13 cellular contexts compared by ENCODE assay signal in the genomic region with DNA sequence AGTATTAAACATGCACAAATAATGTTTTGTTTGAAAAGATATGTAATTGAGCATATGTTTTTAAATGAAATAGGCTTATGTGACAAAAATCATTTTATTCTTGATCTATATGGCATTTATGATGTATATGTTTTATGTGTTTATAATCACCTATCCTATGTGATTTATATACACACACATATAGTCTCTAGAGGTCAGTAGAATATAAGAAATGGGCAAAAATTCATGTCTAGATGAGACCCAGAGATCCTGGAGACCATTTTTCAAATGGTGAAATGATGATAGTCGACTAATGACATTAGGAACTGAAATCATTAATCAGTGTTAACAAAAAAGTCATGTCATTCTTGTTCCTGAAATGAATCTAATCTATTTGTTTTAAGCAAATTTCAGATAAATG.
A peak's percentile ranks its signal among the peaks of the same experiment; 100 is the strongest.
DNase-seq lines count a peak whose midpoint lies in the region; ATAC-seq and TF ChIP-seq lines count a peak whose summit lies in the region.
"Had no signal": no experiment of that assay in that cellular context is flagged by ENCODE, and none has a peak within 500 bp of the region (broad histone marks: within the 10 kb centered on the region; RNA-seq: fewer than 3 reads in every experiment).

No MANE protein-coding gene starts in this region.

- BruUV-seq in HCT116 (replicated peaks; lab: Mats Ljungman, UMichigan) = no TSS peak

- no peak for TF ChIP-seq POLR2A in HCT116 (IDR thresholded peaks at IDR 0.05; ENCODE audit: borderline replicate concordance, extremely low read depth, insufficient read depth, insufficient read length)

- H3K4me2 ChIP-seq in HCT116 (ENCODE audit: low read length) = no peak overlapping the region
- H3K4me2 ChIP-seq in SK-N-SH = no peak overlapping the region

- no peak overlapping the region for H3K4me3 ChIP-seq in HCT116 (replicated peaks in 1 of 2; ENCODE audit: low read depth in 1 of 2, low read length in 2 of 2)
- H3K4me3 ChIP-seq in SK-N-SH (ENCODE audit: low read depth in 2 of 2, low read length in 1 of 2) = no peak overlapping the region

- H3K36me3 ChIP-seq in HCT116 (ENCODE audit: control insufficient read depth in 1 of 2, insufficient read depth in 2 of 2, low read length in 2 of 2) (no peaks in the 10 kb centered on the region), SK-N-SH (replicated peaks in 1 of 2; ENCODE audit: control insufficient read depth in 1 of 2, insufficient read depth in 2 of 2, low read length in 1 of 2) (no peaks in the 10 kb centered on the region)

- TF ChIP-seq CTCF in HCT116 (IDR thresholded peaks at IDR 0.05 in 2 of 3, conservative IDR thresholded peaks at IDR 0.05 in 1 of 3; ENCODE audit: borderline replicate concordance in 1 of 3, insufficient read depth in 1 of 3, low read depth in 2 of 3, low read length in 2 of 3) (peak in 1 of 3 experiments; percentile 40; a peak in 1 of 6 replicates), SK-N-SH (IDR thresholded peaks at IDR 0.05) (peak; percentile 65)

- no peaks in the 10 kb centered on the region for H3K9me2 ChIP-seq in HCT116 (ENCODE audit: insufficient read depth)
- H3K9me2 ChIP-seq in SK-N-SH = no peaks in the 10 kb centered on the region

- DNase-seq in AG08395 (ENCODE audit: low spot score) (peak; percentile 13), HCT116 (ENCODE audit: low read depth, low spot score) (no peak), SK-N-SH (peak; percentile 25), glomerular visceral epithelial cell (ENCODE audit: extremely low spot score) (peak; percentile 21), GDM1 (lab: John Stamatoyannopoulos, UW) (no peak), middle frontal gyrus (ENCODE audit: extremely low spot score, low spot score) (no peak)
- no peak for DNase-seq in activated naive CD4-positive, alpha-beta T cell treated with anti-CD3 and anti-CD28 coated beads, Interleukin-2, amount 50 U/mL, for 16 hours
- DNase-seq: activated CD4-positive, alpha-beta T cell treated with anti-CD3 and anti-CD28 coated beads for 1 hour; NCI-H1105 treated with DMSO at 0.1 percent for 48 hours; NCI-H748 treated with DMSO at 0.1 percent for 48 hours; retina; stimulated activated naive CD8-positive, alpha-beta T cell treated with anti-CD3 and anti-CD28 coated beads, Interleukin-15, amount 100 ng/mL, for 72 hours had no signal

- no peaks in the 10 kb centered on the region for H3K4me1 ChIP-seq in HCT116 (ENCODE audit: control insufficient read depth in 1 of 2, insufficient read depth in 2 of 2, low read length in 2 of 2)
- no peaks in the 10 kb centered on the region; a peak in 1 of 4 replicates for H3K4me1 ChIP-seq in SK-N-SH (ENCODE audit: control insufficient read depth in 1 of 2, insufficient read depth in 2 of 2, low read depth in 1 of 2, low read length in 1 of 2)

- no peaks in the 10 kb centered on the region for H4K20me1 ChIP-seq in HCT116 (ENCODE audit: insufficient read depth)
- H4K20me1 ChIP-seq in SK-N-SH (ENCODE audit: insufficient read depth) = no peaks in the 10 kb centered on the region

- RAD21 ChIA-PET in HCT116 (lab: Charles Lee; ENCODE audit: low non-redundant PET in 1 of 2, low total read pairs in 2 of 2, uncharacterized antibody in 2 of 2, unreplicated experiment in 2 of 2) = no interaction called here

- CTCF ChIA-PET in HCT116 (lab: Charles Lee) = no interaction called here
- CTCF ChIA-PET in SK-N-SH (lab: Yijun Ruan, JAX) = interaction anchor here (0.7 to 2.2 kb wide), 9 partner anchors 10 to 638 kb away, joined by 3 to 21 read pairs (median 4); no protein-coding TSS in a partner anchor

- no peaks in the 10 kb centered on the region for H3F3A ChIP-seq in SK-N-SH (replicated peaks; ENCODE audit: insufficient read depth)

- no peak overlapping the region for H3K9ac ChIP-seq in HCT116 (ENCODE audit: low read length)
- H3K9ac ChIP-seq in SK-N-SH = no peak overlapping the region

- TF ChIP-seq RAD21 in HCT116 (IDR thresholded peaks at IDR 0.05; ENCODE audit: low read depth) (peak; percentile 38; the same call in 1 of the 2 replicates), SK-N-SH (IDR thresholded peaks at IDR 0.05; ENCODE audit: low read length) (peak; percentile 71)

- POLR2A ChIA-PET in HCT116 (lab: Charles Lee) = no interaction called here
- POLR2A ChIA-PET in SK-N-SH (lab: Yijun Ruan, JAX) = no interaction called here

- intact Hi-C loops in HCT116 (cut with micrococcal nuclease) = loop anchor here (2.0 kb wide), 2 partner anchors 465 to 637 kb away; no protein-coding TSS in a partner anchor

- H3K9me3 ChIP-seq in HCT116 (ENCODE audit: control insufficient read depth in 1 of 2, insufficient read depth in 1 of 2, low read depth in 1 of 2, low read length in 2 of 2) (no peaks in the 10 kb centered on the region), SK-N-SH (no peaks in the 10 kb centered on the region)

- H3K79me2 ChIP-seq in HCT116 (ENCODE audit: insufficient read depth, low read length) = no peaks in the 10 kb centered on the region
- no peaks in the 10 kb centered on the region for H3K79me2 ChIP-seq in SK-N-SH (ENCODE audit: insufficient read depth)

- 7% methylated on average over 1 of the region's 1 CpG for WGBS in SK-N-SH (ENCODE audit: low lambda C conversion rate)

- H2AFZ ChIP-seq in HCT116 (ENCODE audit: low read depth, low read length, poor library complexity, severe bottlenecking) = no peak overlapping the region
- no peak overlapping the region for H2AFZ ChIP-seq in SK-N-SH (ENCODE audit: low read depth)

- H3K27me3 ChIP-seq in HCT116 (ENCODE audit: insufficient read depth, low read length) = peaks cover 23% of the 10 kb centered on the region
- H3K27me3 ChIP-seq in SK-N-SH (ENCODE audit: insufficient read depth) = peaks cover under 1% of the 10 kb centered on the region; the same call in 1 of the 2 replicates

- H3K27ac ChIP-seq in HCT116 (ENCODE audit: low read depth, low read length) = no peak overlapping the region
- H3K27ac ChIP-seq in SK-N-SH (ENCODE audit: low read depth in 2 of 2, low read length in 1 of 2) = no peak overlapping the region

- no peak for ATAC-seq in HCT116
- no peak for ATAC-seq in GM19023 (IDR thresholded peaks at IDR 0.05; ENCODE audit: unreplicated experiment)
- ATAC-seq: stimulated activated naive CD8-positive, alpha-beta T cell treated with anti-CD3 and anti-CD28 coated beads, Interleukin-15, amount 100 ng/mL, for 72 hours had no signal

- no peak for TF ChIP-seq EP300 in SK-N-SH (IDR thresholded peaks at IDR 0.05; ENCODE audit: borderline replicate concordance in 1 of 2, low read depth in 1 of 2, low read length in 1 of 2)

TF ChIP-seq in HCT116, 20 proteins besides CTCF, POLR2A, EP300 and RAD21:
- TF ChIP-seq EZH2phosphoT487 (IDR thresholded peaks at IDR 0.05; ENCODE audit: borderline replicate concordance) = no peak

TF ChIP-seq in SK-N-SH, 30 proteins besides CTCF, POLR2A, EP300 and RAD21:
- peak; percentile 42 for TF ChIP-seq SMC3 (IDR thresholded peaks at IDR 0.05; ENCODE audit: low read depth, low read length)
- no peak for TF ChIP-seq TAF1 (IDR thresholded peaks at IDR 0.05; ENCODE audit: borderline replicate concordance, low read depth, low read length)

Comparison
In these comparisons a context has a peak if more than half of its experiments do, and no peak if none do; other contexts are left out.
1. DNase-seq: peak in AG08395 (single experiment), SK-N-SH (single experiment) and glomerular visceral epithelial cell (single experiment); none in HCT116 (single experiment), GDM1 (single experiment), middle frontal gyrus (single experiment) and activated naive CD4-positive, alpha-beta T cell treated with anti-CD3 and anti-CD28 coated beads, Interleukin-2, amount 50 U/mL, for 16 hours (single experiment).